ENCODE assay signal across 20 cellular contexts in the genomic region with DNA sequence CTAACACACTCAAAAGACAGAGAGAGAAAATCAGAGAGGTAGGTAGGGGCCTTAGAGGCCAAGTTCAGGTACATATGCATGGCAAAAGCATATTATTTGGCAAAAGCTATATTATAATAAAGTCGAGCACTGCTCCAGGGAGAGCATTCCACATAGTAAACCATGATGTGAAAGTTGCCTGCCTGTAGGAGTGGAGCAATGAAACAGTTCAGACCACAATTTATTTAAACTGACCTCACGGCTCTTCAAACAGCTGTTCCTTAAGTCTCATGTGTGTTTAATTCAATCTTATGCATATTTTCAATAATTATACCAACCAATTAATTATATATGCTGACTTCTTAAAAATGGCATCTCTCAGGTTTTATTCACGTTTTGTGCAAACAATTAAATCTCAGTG. TPM values are rescaled to one million over a fixed set of nuclear protein-coding genes. Genes with fewer than 3 reads are reported as not detected.
DNase-seq lines count a peak whose midpoint lies in the region; ATAC-seq and TF ChIP-seq lines count a peak whose summit lies in the region.
"Had no signal": no experiment of that assay in that cellular context is flagged by ENCODE, and none has a peak within 500 bp of the region (broad histone marks: within the 10 kb centered on the region; RNA-seq: fewer than 3 reads in every experiment).

No MANE protein-coding gene starts in this region.

- H3K4me2 ChIP-seq in SK-N-SH = no peak overlapping the region

- no peak for TF ChIP-seq EP300 in SK-N-SH (IDR thresholded peaks at IDR 0.05; ENCODE audit: borderline replicate concordance in 1 of 2, low read depth in 1 of 2, low read length in 1 of 2)

- no peak for TF ChIP-seq RAD21 in SK-N-SH (IDR thresholded peaks at IDR 0.05; ENCODE audit: low read length)

- H3K9me3 ChIP-seq in SK-N-SH = no peaks in the 10 kb centered on the region
- H3K9me3 ChIP-seq: colonic mucosa, HAP-1, suprapubic skin had no signal

- no peak overlapping the region for H3K4me3 ChIP-seq in SK-N-SH (ENCODE audit: low read depth in 2 of 2, low read length in 1 of 2)
- H3K4me3 ChIP-seq: colonic mucosa, HAP-1, suprapubic skin had no signal

- peaks cover 29% of the 10 kb centered on the region for H3K4me1 Mint-ChIP-seq in activated T-helper 17 cell treated with anti-CD3 and anti-CD28 coated beads, Interleukin-2, amount 50 U/mL, for 72 hours

- POLR2A ChIA-PET in SK-N-SH (lab: Yijun Ruan, JAX) = no interaction called here

- peak overlapping the region; percentile 3 for H3K27ac Mint-ChIP-seq in activated T-helper 17 cell treated with anti-CD3 and anti-CD28 coated beads, Interleukin-2, amount 50 U/mL, for 72 hours

- H3K27ac ChIP-seq in SK-N-SH (ENCODE audit: low read depth in 2 of 2, low read length in 1 of 2) = no peak overlapping the region
- H3K27ac ChIP-seq: 22Rv1, colonic mucosa, suprapubic skin had no signal

- ATAC-seq in activated T-helper 17 cell treated with anti-CD3 and anti-CD28 coated beads, Interleukin-2, amount 50 U/mL, for 72 hours (replicated peaks) = no peak
- no peak for ATAC-seq in HG02763 (IDR thresholded peaks at IDR 0.05; ENCODE audit: unreplicated experiment)
- no peak for ATAC-seq in GM19397 (IDR thresholded peaks at IDR 0.05; ENCODE audit: unreplicated experiment)
- ATAC-seq: right cardiac atrium had no signal

- no peak for TF ChIP-seq CTCF in SK-N-SH (IDR thresholded peaks at IDR 0.05)

- H3K36me3 Mint-ChIP-seq in activated T-helper 17 cell treated with anti-CD3 and anti-CD28 coated beads, Interleukin-2, amount 50 U/mL, for 72 hours (ENCODE audit: low read depth) = peaks cover 58% of the 10 kb centered on the region

- H3K36me3 ChIP-seq in SK-N-SH (replicated peaks in 1 of 2; ENCODE audit: control insufficient read depth in 1 of 2, insufficient read depth in 2 of 2, low read length in 1 of 2) = peaks cover 0 to 10% of the 10 kb centered on the region in 2 experiments
- H3K36me3 ChIP-seq: colonic mucosa, HAP-1, suprapubic skin had no signal

- 70% methylated on average over 3 of the region's 3 CpGs for WGBS in SK-N-SH (ENCODE audit: low lambda C conversion rate)

- peaks cover 87% of the 10 kb centered on the region for H3K79me2 ChIP-seq in SK-N-SH (ENCODE audit: insufficient read depth)

- H3K4me3 Mint-ChIP-seq in activated T-helper 17 cell treated with anti-CD3 and anti-CD28 coated beads, Interleukin-2, amount 50 U/mL, for 72 hours = peak overlapping the region; percentile 42

- CTCF ChIA-PET in SK-N-SH (lab: Yijun Ruan, JAX) = no interaction called here

- H3K9ac ChIP-seq in SK-N-SH = no peak overlapping the region

- DNase-seq in DMS 273 (lab: John Stamatoyannopoulos, UW; ENCODE audit: unreplicated experiment) (peak; percentile 12), DMS 273 treated with DMSO at 0.1 percent for 48 hours (lab: John Stamatoyannopoulos, UW) (no peak), EH (ENCODE audit: low read depth) (peak; percentile 15), myocyte (ENCODE audit: low read depth) (peak; percentile 13), SK-N-SH (no peak)
- DNase-seq: activated CD4-positive, CD25-positive, alpha-beta regulatory T cell; colonic mucosa; glutamatergic neuron; MV-4-11; NCI-H2081; NCI-H69; right cardiac atrium; RPMI8226; stimulated activated CD4-positive, alpha-beta T cell treated with anti-CD3 and anti-CD28 coated beads, Interleukin-1b, Interleukin-23, amount 100 ng/mL, for 48 hours had no signal

- H3K27me3 Mint-ChIP-seq in activated T-helper 17 cell treated with anti-CD3 and anti-CD28 coated beads, Interleukin-2, amount 50 U/mL, for 72 hours = no peaks in the 10 kb centered on the region

- H3K9me3 Mint-ChIP-seq in activated T-helper 17 cell treated with anti-CD3 and anti-CD28 coated beads, Interleukin-2, amount 50 U/mL, for 72 hours = no peaks in the 10 kb centered on the region

- H3F3A ChIP-seq in SK-N-SH (replicated peaks; ENCODE audit: insufficient read depth) = peaks cover 10% of the 10 kb centered on the region

- H3K9me2 ChIP-seq in SK-N-SH = no peaks in the 10 kb centered on the region

- H2AFZ ChIP-seq in SK-N-SH (ENCODE audit: low read depth) = no peak overlapping the region

- no peaks in the 10 kb centered on the region for H3K27me3 ChIP-seq in SK-N-SH (ENCODE audit: insufficient read depth)
- H3K27me3 ChIP-seq: colonic mucosa, suprapubic skin had no signal

- peaks cover 0 to 12% of the 10 kb centered on the region in 2 experiments; a peak in 2 of 4 replicates for H3K4me1 ChIP-seq in SK-N-SH (ENCODE audit: control insufficient read depth in 1 of 2, insufficient read depth in 2 of 2, low read depth in 1 of 2, low read length in 1 of 2)
- H3K4me1 ChIP-seq: colonic mucosa had no signal

- peaks cover 13% of the 10 kb centered on the region; the same call in 1 of the 2 replicates for H4K20me1 ChIP-seq in SK-N-SH (ENCODE audit: insufficient read depth)

TF ChIP-seq in SK-N-SH, 30 proteins besides CTCF, POLR2A, EP300 and RAD21 (continues in another document):
- TF ChIP-seq TEAD4 (IDR thresholded peaks at IDR 0.05; ENCODE audit: borderline replicate concordance, insufficient read depth) = no peak
- no peak for TF ChIP-seq NRF1 (IDR thresholded peaks at IDR 0.05; ENCODE audit: low read depth, low read length)
- TF ChIP-seq, protein P1, sequence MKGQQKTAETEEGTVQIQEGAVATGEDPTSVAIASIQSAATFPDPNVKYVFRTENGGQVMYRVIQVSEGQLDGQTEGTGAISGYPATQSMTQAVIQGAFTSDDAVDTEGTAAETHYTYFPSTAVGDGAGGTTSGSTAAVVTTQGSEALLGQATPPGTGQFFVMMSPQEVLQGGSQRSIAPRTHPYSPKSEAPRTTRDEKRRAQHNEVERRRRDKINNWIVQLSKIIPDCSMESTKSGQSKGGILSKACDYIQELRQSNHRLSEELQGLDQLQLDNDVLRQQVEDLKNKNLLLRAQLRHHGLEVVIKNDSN (IDR thresholded peaks at IDR 0.05; ENCODE audit: borderline replicate concordance, low read depth) = no peak
- TF ChIP-seq FOSL2 (IDR thresholded peaks at IDR 0.05; ENCODE audit: borderline replicate concordance, low read depth) = no peak
- no peak for TF ChIP-seq ELF1 (IDR thresholded peaks at IDR 0.05)
- TF ChIP-seq TCF12 (IDR thresholded peaks at IDR 0.05) = no peak
- no peak for TF ChIP-seq SIN3A (IDR thresholded peaks at IDR 0.05; ENCODE audit: borderline replicate concordance, low read depth, low read length)
- no peak for TF ChIP-seq FOXJ3 (CRISPR knock-in tag; IDR thresholded peaks at IDR 0.05)
- TF ChIP-seq, protein P2, sequence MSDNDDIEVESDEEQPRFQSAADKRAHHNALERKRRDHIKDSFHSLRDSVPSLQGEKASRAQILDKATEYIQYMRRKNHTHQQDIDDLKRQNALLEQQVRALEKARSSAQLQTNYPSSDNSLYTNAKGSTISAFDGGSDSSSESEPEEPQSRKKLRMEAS (IDR thresholded peaks at IDR 0.05; ENCODE audit: low read depth) = no peak
- TF ChIP-seq, protein P3, sequence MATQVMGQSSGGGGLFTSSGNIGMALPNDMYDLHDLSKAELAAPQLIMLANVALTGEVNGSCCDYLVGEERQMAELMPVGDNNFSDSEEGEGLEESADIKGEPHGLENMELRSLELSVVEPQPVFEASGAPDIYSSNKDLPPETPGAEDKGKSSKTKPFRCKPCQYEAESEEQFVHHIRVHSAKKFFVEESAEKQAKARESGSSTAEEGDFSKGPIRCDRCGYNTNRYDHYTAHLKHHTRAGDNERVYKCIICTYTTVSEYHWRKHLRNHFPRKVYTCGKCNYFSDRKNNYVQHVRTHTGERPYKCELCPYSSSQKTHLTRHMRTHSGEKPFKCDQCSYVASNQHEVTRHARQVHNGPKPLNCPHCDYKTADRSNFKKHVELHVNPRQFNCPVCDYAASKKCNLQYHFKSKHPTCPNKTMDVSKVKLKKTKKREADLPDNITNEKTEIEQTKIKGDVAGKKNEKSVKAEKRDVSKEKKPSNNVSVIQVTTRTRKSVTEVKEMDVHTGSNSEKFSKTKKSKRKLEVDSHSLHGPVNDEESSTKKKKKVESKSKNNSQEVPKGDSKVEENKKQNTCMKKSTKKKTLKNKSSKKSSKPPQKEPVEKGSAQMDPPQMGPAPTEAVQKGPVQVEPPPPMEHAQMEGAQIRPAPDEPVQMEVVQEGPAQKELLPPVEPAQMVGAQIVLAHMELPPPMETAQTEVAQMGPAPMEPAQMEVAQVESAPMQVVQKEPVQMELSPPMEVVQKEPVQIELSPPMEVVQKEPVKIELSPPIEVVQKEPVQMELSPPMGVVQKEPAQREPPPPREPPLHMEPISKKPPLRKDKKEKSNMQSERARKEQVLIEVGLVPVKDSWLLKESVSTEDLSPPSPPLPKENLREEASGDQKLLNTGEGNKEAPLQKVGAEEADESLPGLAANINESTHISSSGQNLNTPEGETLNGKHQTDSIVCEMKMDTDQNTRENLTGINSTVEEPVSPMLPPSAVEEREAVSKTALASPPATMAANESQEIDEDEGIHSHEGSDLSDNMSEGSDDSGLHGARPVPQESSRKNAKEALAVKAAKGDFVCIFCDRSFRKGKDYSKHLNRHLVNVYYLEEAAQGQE (IDR thresholded peaks at IDR 0.05; ENCODE audit: low read depth, low read length) = no peak
- no peak for TF ChIP-seq POLR2AphosphoS5 (IDR thresholded peaks at IDR 0.05; ENCODE audit: low read depth, low read length)
- TF ChIP-seq, protein P4, sequence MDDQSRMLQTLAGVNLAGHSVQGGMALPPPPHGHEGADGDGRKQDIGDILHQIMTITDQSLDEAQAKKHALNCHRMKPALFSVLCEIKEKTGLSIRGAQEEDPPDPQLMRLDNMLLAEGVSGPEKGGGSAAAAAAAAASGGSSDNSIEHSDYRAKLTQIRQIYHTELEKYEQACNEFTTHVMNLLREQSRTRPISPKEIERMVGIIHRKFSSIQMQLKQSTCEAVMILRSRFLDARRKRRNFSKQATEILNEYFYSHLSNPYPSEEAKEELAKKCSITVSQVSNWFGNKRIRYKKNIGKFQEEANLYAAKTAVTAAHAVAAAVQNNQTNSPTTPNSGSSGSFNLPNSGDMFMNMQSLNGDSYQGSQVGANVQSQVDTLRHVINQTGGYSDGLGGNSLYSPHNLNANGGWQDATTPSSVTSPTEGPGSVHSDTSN (IDR thresholded peaks at IDR 0.05) = no peak
- TF ChIP-seq FOXM1 (IDR thresholded peaks at IDR 0.05; ENCODE audit: low read depth) = no peak
- no peak for TF ChIP-seq SMC3 (IDR thresholded peaks at IDR 0.05; ENCODE audit: low read depth, low read length)

RNA-seq across cellular contexts. Expression of a gene that starts 3.3 kb away (rescaled TPM):
- 10 to 100 TPM; 79.0 to 86.3 TPM for total RNA-seq in activated T-helper 17 cell treated with anti-CD3 and anti-CD28 coated beads, Interleukin-2, amount 50 U/mL, for 72 hours
- 36.4 and 51.4 TPM in 2 replicates for total RNA-seq in myocyte
- 14.3 TPM for polyA plus RNA-seq in myocyte (2012)
- polyA plus RNA-seq in SK-N-SH (2012; rRNA removed) = 14.9 and 19.2 TPM in 2 replicates
- polyA plus RNA-seq in SK-N-SH (2012; cell fraction: cytosol; rRNA removed) = 17.9 and 19.0 TPM in 2 replicates
- polyA plus RNA-seq in SK-N-SH (2012; cell fraction: nucleus; rRNA removed) = 5.9 and 17.0 TPM in 2 replicates

RNA-seq across cellular contexts. Expression of a gene that starts 43.9 kb away (rescaled TPM):
- total RNA-seq in activated T-helper 17 cell treated with anti-CD3 and anti-CD28 coated beads, Interleukin-2, amount 50 U/mL, for 72 hours = not detected
- not detected in 2 replicates for total RNA-seq in myocyte
- polyA plus RNA-seq in myocyte (2012) = 0.06 TPM
- not detected in 2 replicates for polyA plus RNA-seq in SK-N-SH (2012; rRNA removed)
- not detected in 2 replicates for polyA plus RNA-seq in SK-N-SH (2012; cell fraction: cytosol; rRNA removed)
- polyA plus RNA-seq in SK-N-SH (2012; cell fraction: nucleus; rRNA removed) = not detected in 2 replicates

Comparison
In these comparisons a context has a peak if more than half of its experiments do, and no peak if none do; other contexts are left out.
1. DNase-seq: peak in DMS 273 (single experiment), EH (single experiment) and myocyte (single experiment); none in DMS 273 treated with DMSO at 0.1 percent for 48 hours (single experiment) and SK-N-SH (single experiment).